1 cellular context compared by ENCODE assay signal in genomic region chr12:6688543-6688999, GRCh38.
A peak's percentile ranks its signal among the peaks of the same experiment; 100 is the strongest.
TF ChIP-seq lines count a peak whose summit lies in the region.

No MANE protein-coding gene starts in this region.

TF ChIP-seq in GM12878, 131 proteins besides CTCF, POLR2A, EP300 and RAD21 (continued from another document):
- TF ChIP-seq BHLHE40 (IDR thresholded peaks at IDR 0.05; ENCODE audit: borderline replicate concordance in 1 of 2, low read depth in 2 of 2, low read length in 1 of 2), result peak in 1 of 2 experiments; percentile 59; a peak in 2 of 4 replicates
- TF ChIP-seq HDGF (IDR thresholded peaks at IDR 0.05), result 0 out of 2 replicates have a peak, but pooled peaks have one; percentile 52
- peak; percentile 15; the same call in 1 of the 2 replicates for TF ChIP-seq MTA2 (IDR thresholded peaks at IDR 0.05; ENCODE audit: low read depth)
- TF ChIP-seq E4F1 (IDR thresholded peaks at IDR 0.05; ENCODE audit: borderline replicate concordance, partially characterized antibody), result no peak
- peak; percentile 13 for TF ChIP-seq MEF2B (IDR thresholded peaks at IDR 0.05; ENCODE audit: partially characterized antibody, poor library complexity, severe bottlenecking)
- 0 out of 4 replicates have a peak, but pooled peaks of 1 of the 2 experiments have one; percentile 72 for TF ChIP-seq ETV6 (conservative IDR thresholded peaks at IDR 0.05 in 1 of 2, IDR thresholded peaks at IDR 0.05 in 1 of 2; ENCODE audit: borderline replicate concordance in 1 of 2, low read depth in 1 of 2)
- TF ChIP-seq SUZ12 (IDR thresholded peaks at IDR 0.05; ENCODE audit: unreplicated experiment), result no peak
